ENCODE assay signal across 27 cellular contexts in the genomic region with DNA sequence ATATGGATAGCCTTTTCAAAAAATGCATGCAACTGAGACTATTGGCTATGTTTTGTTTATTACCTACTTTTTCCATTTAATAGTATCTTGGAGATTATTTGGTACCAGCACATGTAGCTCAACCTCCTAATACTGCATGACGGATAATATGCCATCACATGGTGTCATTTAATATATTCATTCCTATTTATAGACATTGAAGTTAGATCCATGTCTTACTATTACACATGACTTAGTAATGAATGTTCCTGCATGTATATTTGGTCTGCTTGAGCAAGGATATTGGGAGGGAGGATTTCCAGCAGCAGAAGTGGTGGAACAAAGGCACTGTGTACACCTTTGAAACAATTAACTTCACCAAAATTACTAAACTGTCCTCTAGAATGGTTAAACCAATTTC.
"Had no signal": no experiment of that assay in that cellular context is flagged by ENCODE, and none has a peak within 500 bp of the region (broad histone marks: within the 10 kb centered on the region; RNA-seq: fewer than 3 reads in every experiment).

No MANE protein-coding gene starts in this region.

- DNase-seq: naive B cell; naive thymus-derived CD8-positive, alpha-beta T cell; nucleus accumbens; pancreas; right cardiac atrium; right lobe of liver; sigmoid colon; small intestine; stimulated activated CD4-positive, alpha-beta T cell treated with anti-CD3 and anti-CD28 coated beads, Interleukin-15, amount 100 ng/mL, for 24 hours; stimulated activated CD4-positive, alpha-beta T cell treated with anti-CD3 and anti-CD28 coated beads, Interleukin-2, amount 100 ng/mL, for 24 hours; stimulated activated CD4-positive, alpha-beta T cell treated with anti-CD3 and anti-CD28 coated beads, Interleukin-2, amount 100 ng/mL, for 48 hours; stimulated activated CD4-positive, alpha-beta T cell treated with anti-CD3 and anti-CD28 coated beads, Interleukin-4, amount 100 ng/mL, for 24 hours; stimulated activated naive B cell treated with anti-CD40 and anti-IgM and Interleukin-4, amounts not matched to agents 10 μg/mL and 1 μg/mL and 100 μg/mL, for 72 hours; stimulated activated naive CD4-positive, alpha-beta T cell treated with Interleukin-2 at 50 U/mL for 16 hours; stomach; thyroid gland; upper lobe of right lung; uterus had no signal

- H3K4me1 ChIP-seq: prostate gland, sigmoid colon, thyroid gland, tibial nerve, upper lobe of right lung, uterus had no signal

- H3K4me1 Mint-ChIP-seq: stimulated activated effector memory CD8-positive, alpha-beta T cell treated with anti-CD3 and anti-CD28 coated beads, Interleukin-12 subunit alpha, Interleukin-12 subunit beta, amount 100 ng/mL, for 72 hours had no signal

- H3K27me3 ChIP-seq: pancreas, right lobe of liver, sigmoid colon, stomach, thyroid gland, tibial nerve, upper lobe of right lung, uterus had no signal

- H3K4me3 Mint-ChIP-seq: naive B cell; naive thymus-derived CD8-positive, alpha-beta T cell; nephron; neural crest cell; stimulated activated effector memory CD8-positive, alpha-beta T cell treated with anti-CD3 and anti-CD28 coated beads, Interleukin-12 subunit alpha, Interleukin-12 subunit beta, amount 100 ng/mL, for 72 hours; stimulated activated naive B cell treated with anti-CD40 and anti-IgM and Interleukin-4, amounts not matched to agents 10 μg/mL and 1 μg/mL and 100 μg/mL, for 72 hours; stimulated activated naive CD8-positive, alpha-beta T cell treated with anti-CD3 and anti-CD28 coated beads, Interleukin-15, Interleukin-2, amounts not matched to agents 100 ng/mL and 50 ng/mL, for 24 hours; type B pancreatic cell had no signal

- H3K9me3 Mint-ChIP-seq: naive B cell; nephron; neural crest cell; stimulated activated effector memory CD8-positive, alpha-beta T cell treated with anti-CD3 and anti-CD28 coated beads, Interleukin-12 subunit alpha, Interleukin-12 subunit beta, amount 100 ng/mL, for 72 hours; stimulated activated naive B cell treated with anti-CD40 and anti-IgM and Interleukin-4, amounts not matched to agents 10 μg/mL and 1 μg/mL and 100 μg/mL, for 72 hours; stimulated activated naive CD8-positive, alpha-beta T cell treated with anti-CD3 and anti-CD28 coated beads, Interleukin-15, Interleukin-2, amounts not matched to agents 100 ng/mL and 50 ng/mL, for 24 hours had no signal

- H3K9me3 ChIP-seq: neutrophil, pancreas, prostate gland, right lobe of liver, sigmoid colon, stomach, thoracic aorta, thyroid gland, tibial nerve, upper lobe of right lung, uterus had no signal

- H3K36me3 ChIP-seq: neutrophil, pancreas, prostate gland, right lobe of liver, sigmoid colon, stomach, thoracic aorta, thyroid gland, tibial nerve, upper lobe of right lung, uterus had no signal

- H3K27ac Mint-ChIP-seq: naive thymus-derived CD8-positive, alpha-beta T cell; stimulated activated effector memory CD8-positive, alpha-beta T cell treated with anti-CD3 and anti-CD28 coated beads, Interleukin-12 subunit alpha, Interleukin-12 subunit beta, amount 100 ng/mL, for 72 hours; stimulated activated naive B cell treated with anti-CD40 and anti-IgM and Interleukin-4, amounts not matched to agents 10 μg/mL and 1 μg/mL and 100 μg/mL, for 72 hours; stimulated activated naive CD8-positive, alpha-beta T cell treated with anti-CD3 and anti-CD28 coated beads, Interleukin-15, Interleukin-2, amounts not matched to agents 100 ng/mL and 50 ng/mL, for 24 hours; type B pancreatic cell had no signal

- H3K27ac ChIP-seq: neutrophil, pancreas, prostate gland, right lobe of liver, sigmoid colon, stomach, thoracic aorta, thyroid gland, tibial nerve, upper lobe of right lung, uterus had no signal

- H3K27me3 Mint-ChIP-seq: naive thymus-derived CD8-positive, alpha-beta T cell; stimulated activated naive CD8-positive, alpha-beta T cell treated with anti-CD3 and anti-CD28 coated beads, Interleukin-15, Interleukin-2, amounts not matched to agents 100 ng/mL and 50 ng/mL, for 24 hours; type B pancreatic cell had no signal

- H3K36me3 Mint-ChIP-seq: naive B cell; stimulated activated effector memory CD8-positive, alpha-beta T cell treated with anti-CD3 and anti-CD28 coated beads, Interleukin-12 subunit alpha, Interleukin-12 subunit beta, amount 100 ng/mL, for 72 hours; type B pancreatic cell had no signal

- H3K4me3 ChIP-seq: pancreas, prostate gland, right lobe of liver, sigmoid colon, stomach, thoracic aorta, thyroid gland, tibial nerve, upper lobe of right lung, uterus had no signal

- ATAC-seq: naive thymus-derived CD8-positive, alpha-beta T cell; right cardiac atrium; right lobe of liver; stimulated activated effector memory CD8-positive, alpha-beta T cell treated with anti-CD3 and anti-CD28 coated beads, Interleukin-12 subunit alpha, Interleukin-12 subunit beta, amount 100 ng/mL, for 72 hours; stimulated activated naive B cell treated with anti-CD40 and anti-IgM and Interleukin-4, amounts not matched to agents 10 μg/mL and 1 μg/mL and 100 μg/mL, for 72 hours; upper lobe of right lung had no signal
